ENCODE assay signal across 8 cellular contexts in genomic region chr3:133943639-133944131, GRCh38. TPM values are rescaled to one million over a fixed set of nuclear protein-coding genes. Genes with fewer than 3 reads are reported as not detected.
DNase-seq lines count a peak whose midpoint lies in the region; ATAC-seq and TF ChIP-seq lines count a peak whose summit lies in the region.

No MANE protein-coding gene starts in this region.

- H4K20me1 ChIP-seq in Karpas-422 (ENCODE audit: insufficient read depth, low read depth, low read length) = no peaks in the 10 kb centered on the region

- TF ChIP-seq CTCF in Peyer's patch (IDR thresholded peaks at IDR 0.05) (no peak), prostate gland (IDR thresholded peaks at IDR 0.05) (peak in 1 of 4 experiments; percentile 5)

- no peak overlapping the region for H3K9ac ChIP-seq in Karpas-422 (ENCODE audit: low read length)

- H3K4me2 ChIP-seq in Karpas-422 (ENCODE audit: low read depth, low read length, poor library complexity, severe bottlenecking) = no peak overlapping the region

- H3K4me1 ChIP-seq in Peyer's patch = peaks cover 0 to 21% (median 0%) of the 10 kb centered on the region in 4 donors
- peaks cover 16% of the 10 kb centered on the region for H3K4me1 ChIP-seq in prostate gland (replicated peaks)
- no peaks in the 10 kb centered on the region; the same call in 1 of the 2 replicates for H3K4me1 ChIP-seq in Karpas-422 (ENCODE audit: low read length)

- peak; percentile 83 for DNase-seq in EL
- peak in 2 of 3 donors; percentile 51 to 57 for DNase-seq in Peyer's patch
- peak; percentile 86 for DNase-seq in epithelial cell of prostate (ENCODE audit: low read depth, low spot score)
- peak; percentile 25 for DNase-seq in prostate gland (ENCODE audit: low spot score)
- DNase-seq in activated gamma-delta T cell treated with Interleukin-2 at 50 U/mL for 16 hours = no peak
- DNase-seq in Karpas-422 = no peak
- DNase-seq in NCI-H146 treated with DMSO at 0.1 percent for 48 hours (lab: John Stamatoyannopoulos, UW; ENCODE audit: unreplicated experiment) = no peak

- H3K27ac ChIP-seq in Peyer's patch = peak overlapping the region in 2 of 4 donors; percentile 64
- H3K27ac ChIP-seq in epithelial cell of prostate = no peak overlapping the region
- peak overlapping the region; percentile 52 to 72 for H3K27ac ChIP-seq in prostate gland
- no peak overlapping the region for H3K27ac ChIP-seq in Karpas-422 (ENCODE audit: low read length)

- H3K4me3 ChIP-seq in Peyer's patch (no peak overlapping the region), prostate gland (no peak overlapping the region), Karpas-422 (ENCODE audit: low read length) (no peak overlapping the region)

- intact Hi-C loops in prostate gland (cut with DNase I) = no loop called here

- WGBS in prostate gland = 53% methylated on average over 5 of the region's 5 CpGs

- no peaks in the 10 kb centered on the region for H3K79me2 ChIP-seq in Karpas-422 (ENCODE audit: low read length)

- H3K9me3 ChIP-seq in Peyer's patch (no peaks in the 10 kb centered on the region), prostate gland (no peaks in the 10 kb centered on the region), Karpas-422 (ENCODE audit: low read length) (no peaks in the 10 kb centered on the region)

- H3K9me2 ChIP-seq in Karpas-422 (replicated peaks; ENCODE audit: insufficient read depth, low read length) = no peaks in the 10 kb centered on the region

- H3K36me3 ChIP-seq in Peyer's patch (no peaks in the 10 kb centered on the region), prostate gland (no peaks in the 10 kb centered on the region), Karpas-422 (ENCODE audit: insufficient read depth, low read length) (no peaks in the 10 kb centered on the region)

- TF ChIP-seq POLR2A in Peyer's patch (IDR thresholded peaks at IDR 0.05) (no peak), prostate gland (IDR thresholded peaks at IDR 0.05) (no peak)

- no peak for ATAC-seq in HG03175 (IDR thresholded peaks at IDR 0.05; ENCODE audit: unreplicated experiment)

- H2AFZ ChIP-seq in Karpas-422 (ENCODE audit: low read length) = no peak overlapping the region

- H3K27me3 ChIP-seq in Peyer's patch = no peaks in the 10 kb centered on the region
- no peaks in the 10 kb centered on the region for H3K27me3 ChIP-seq in prostate gland (replicated peaks; ENCODE audit: insufficient read depth)
- no peaks in the 10 kb centered on the region for H3K27me3 ChIP-seq in Karpas-422 (ENCODE audit: low read length)

RNA-seq across cellular contexts. Expression of gene RAB6B, which starts 48.0 kb away (rescaled TPM):
- total RNA-seq in Peyer's patch (1 to 10 TPM in 1 of 4 donors, under 1 TPM in 3; 0.53 to 1.2 (median 0.81) TPM), prostate gland (1 to 10 TPM; 4.5 to 7.1 TPM)
- not detected in 2 replicates for total RNA-seq in Karpas-422 (2014; rRNA removed; shearing (Covaris generic); ENCODE audit: low replicate concordance)

Comparison
In these comparisons a context has a peak if more than half of its experiments do, and no peak if none do; other contexts are left out.
1. DNase-seq: peak in EL (single experiment), Peyer's patch (2 of 3), epithelial cell of prostate (single experiment) and prostate gland (single experiment); none in activated gamma-delta T cell treated with Interleukin-2 at 50 U/mL for 16 hours (single experiment), Karpas-422 (single experiment) and NCI-H146 treated with DMSO at 0.1 percent for 48 hours (single experiment).
2. H3K27ac ChIP-seq: peak in prostate gland (2 of 2); none in epithelial cell of prostate (single experiment) and Karpas-422 (single experiment).